ENCODE assay signal across 2 cellular contexts in the genomic region with DNA sequence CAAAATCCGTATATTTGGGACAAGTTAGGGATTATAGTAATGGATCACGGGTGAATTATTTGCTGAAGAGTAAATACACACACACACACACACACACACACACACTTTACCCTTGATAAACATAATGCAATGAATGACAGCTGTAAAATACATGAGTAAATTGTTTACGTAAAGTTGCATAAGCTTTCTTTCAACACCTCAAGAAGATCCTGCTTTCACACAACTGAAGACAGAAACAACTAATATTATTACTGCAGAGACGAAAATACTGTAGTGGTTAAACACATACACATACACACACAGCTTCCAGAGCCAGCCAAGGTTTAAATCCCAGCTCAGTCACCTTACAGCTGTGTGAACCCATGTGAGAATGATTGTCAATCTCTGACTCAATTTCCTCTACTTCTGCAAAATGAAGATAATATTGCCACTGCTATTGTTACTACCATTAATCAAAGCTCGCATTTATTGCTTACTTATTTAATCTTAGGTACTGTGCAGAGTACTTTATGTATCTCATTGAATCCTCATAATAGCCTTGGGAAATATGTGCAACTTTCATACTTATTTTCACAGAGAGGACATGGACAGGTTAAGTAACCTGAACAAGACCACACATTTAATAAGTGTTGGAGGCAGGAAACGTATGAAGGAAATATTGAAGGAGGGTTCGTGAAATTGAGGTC.
A peak's percentile ranks its signal among the peaks of the same experiment; 100 is the strongest.
TF ChIP-seq lines count a peak whose summit lies in the region.

No MANE protein-coding gene starts in this region.

TF ChIP-seq in HepG2, 621 proteins besides CTCF, POLR2A, EP300 and RAD21 (continued from another document and continues in another):
- TF ChIP-seq NR2F6 (IDR thresholded peaks at IDR 0.05), result peak; percentile 42
- TF ChIP-seq NR2F6 (CRISPR knock-in tag; IDR thresholded peaks at IDR 0.05), result no peak
- TF ChIP-seq, protein P1, sequence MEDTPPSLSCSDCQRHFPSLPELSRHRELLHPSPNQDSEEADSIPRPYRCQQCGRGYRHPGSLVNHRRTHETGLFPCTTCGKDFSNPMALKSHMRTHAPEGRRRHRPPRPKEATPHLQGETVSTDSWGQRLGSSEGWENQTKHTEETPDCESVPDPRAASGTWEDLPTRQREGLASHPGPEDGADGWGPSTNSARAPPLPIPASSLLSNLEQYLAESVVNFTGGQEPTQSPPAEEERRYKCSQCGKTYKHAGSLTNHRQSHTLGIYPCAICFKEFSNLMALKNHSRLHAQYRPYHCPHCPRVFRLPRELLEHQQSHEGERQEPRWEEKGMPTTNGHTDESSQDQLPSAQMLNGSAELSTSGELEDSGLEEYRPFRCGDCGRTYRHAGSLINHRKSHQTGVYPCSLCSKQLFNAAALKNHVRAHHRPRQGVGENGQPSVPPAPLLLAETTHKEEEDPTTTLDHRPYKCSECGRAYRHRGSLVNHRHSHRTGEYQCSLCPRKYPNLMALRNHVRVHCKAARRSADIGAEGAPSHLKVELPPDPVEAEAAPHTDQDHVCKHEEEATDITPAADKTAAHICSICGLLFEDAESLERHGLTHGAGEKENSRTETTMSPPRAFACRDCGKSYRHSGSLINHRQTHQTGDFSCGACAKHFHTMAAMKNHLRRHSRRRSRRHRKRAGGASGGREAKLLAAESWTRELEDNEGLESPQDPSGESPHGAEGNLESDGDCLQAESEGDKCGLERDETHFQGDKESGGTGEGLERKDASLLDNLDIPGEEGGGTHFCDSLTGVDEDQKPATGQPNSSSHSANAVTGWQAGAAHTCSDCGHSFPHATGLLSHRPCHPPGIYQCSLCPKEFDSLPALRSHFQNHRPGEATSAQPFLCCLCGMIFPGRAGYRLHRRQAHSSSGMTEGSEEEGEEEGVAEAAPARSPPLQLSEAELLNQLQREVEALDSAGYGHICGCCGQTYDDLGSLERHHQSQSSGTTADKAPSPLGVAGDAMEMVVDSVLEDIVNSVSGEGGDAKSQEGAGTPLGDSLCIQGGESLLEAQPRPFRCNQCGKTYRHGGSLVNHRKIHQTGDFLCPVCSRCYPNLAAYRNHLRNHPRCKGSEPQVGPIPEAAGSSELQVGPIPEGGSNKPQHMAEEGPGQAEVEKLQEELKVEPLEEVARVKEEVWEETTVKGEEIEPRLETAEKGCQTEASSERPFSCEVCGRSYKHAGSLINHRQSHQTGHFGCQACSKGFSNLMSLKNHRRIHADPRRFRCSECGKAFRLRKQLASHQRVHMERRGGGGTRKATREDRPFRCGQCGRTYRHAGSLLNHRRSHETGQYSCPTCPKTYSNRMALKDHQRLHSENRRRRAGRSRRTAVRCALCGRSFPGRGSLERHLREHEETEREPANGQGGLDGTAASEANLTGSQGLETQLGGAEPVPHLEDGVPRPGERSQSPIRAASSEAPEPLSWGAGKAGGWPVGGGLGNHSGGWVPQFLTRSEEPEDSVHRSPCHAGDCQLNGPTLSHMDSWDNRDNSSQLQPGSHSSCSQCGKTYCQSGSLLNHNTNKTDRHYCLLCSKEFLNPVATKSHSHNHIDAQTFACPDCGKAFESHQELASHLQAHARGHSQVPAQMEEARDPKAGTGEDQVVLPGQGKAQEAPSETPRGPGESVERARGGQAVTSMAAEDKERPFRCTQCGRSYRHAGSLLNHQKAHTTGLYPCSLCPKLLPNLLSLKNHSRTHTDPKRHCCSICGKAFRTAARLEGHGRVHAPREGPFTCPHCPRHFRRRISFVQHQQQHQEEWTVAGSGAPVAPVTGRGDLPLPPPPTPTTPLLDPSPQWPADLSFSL (CRISPR knock-in tag; IDR thresholded peaks at IDR 0.05), result peak; percentile 86
- TF ChIP-seq XBP1 (CRISPR knock-in tag; IDR thresholded peaks at IDR 0.05), result no peak
- TF ChIP-seq PAF1 (CRISPR knock-in tag; IDR thresholded peaks at IDR 0.05), result no peak
- peak; percentile 89 for TF ChIP-seq TBX3 (IDR thresholded peaks at IDR 0.05; ENCODE audit: borderline replicate concordance)
- TF ChIP-seq, protein P2, sequence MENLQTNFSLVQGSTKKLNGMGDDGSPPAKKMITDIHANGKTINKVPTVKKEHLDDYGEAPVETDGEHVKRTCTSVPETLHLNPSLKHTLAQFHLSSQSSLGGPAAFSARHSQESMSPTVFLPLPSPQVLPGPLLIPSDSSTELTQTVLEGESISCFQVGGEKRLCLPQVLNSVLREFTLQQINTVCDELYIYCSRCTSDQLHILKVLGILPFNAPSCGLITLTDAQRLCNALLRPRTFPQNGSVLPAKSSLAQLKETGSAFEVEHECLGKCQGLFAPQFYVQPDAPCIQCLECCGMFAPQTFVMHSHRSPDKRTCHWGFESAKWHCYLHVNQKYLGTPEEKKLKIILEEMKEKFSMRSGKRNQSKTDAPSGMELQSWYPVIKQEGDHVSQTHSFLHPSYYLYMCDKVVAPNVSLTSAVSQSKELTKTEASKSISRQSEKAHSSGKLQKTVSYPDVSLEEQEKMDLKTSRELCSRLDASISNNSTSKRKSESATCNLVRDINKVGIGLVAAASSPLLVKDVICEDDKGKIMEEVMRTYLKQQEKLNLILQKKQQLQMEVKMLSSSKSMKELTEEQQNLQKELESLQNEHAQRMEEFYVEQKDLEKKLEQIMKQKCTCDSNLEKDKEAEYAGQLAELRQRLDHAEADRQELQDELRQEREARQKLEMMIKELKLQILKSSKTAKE (CRISPR knock-in tag; IDR thresholded peaks at IDR 0.05; ENCODE audit: borderline replicate concordance), result peak; percentile 27; the same call in 1 of the 2 replicates
- TF ChIP-seq NFRKB (IDR thresholded peaks at IDR 0.05), result no peak
- TF ChIP-seq ZNF382 (CRISPR knock-in tag; IDR thresholded peaks at IDR 0.05; ENCODE audit: borderline replicate concordance), result no peak
- TF ChIP-seq BCL6 (CRISPR knock-in tag; IDR thresholded peaks at IDR 0.05), result peak; percentile 52; the same call in 1 of the 2 replicates
- no peak for TF ChIP-seq HOXA3 (CRISPR knock-in tag; IDR thresholded peaks at IDR 0.05)
- TF ChIP-seq NONO (IDR thresholded peaks at IDR 0.05), result no peak
- peak; percentile 57; the same call in 1 of the 2 replicates for TF ChIP-seq NONO (CRISPR knock-in tag; conservative IDR thresholded peaks at IDR 0.05)
- no peak for TF ChIP-seq ZNF652 (CRISPR knock-in tag; IDR thresholded peaks at IDR 0.05; ENCODE audit: borderline replicate concordance, low read depth)
- TF ChIP-seq, protein P3, sequence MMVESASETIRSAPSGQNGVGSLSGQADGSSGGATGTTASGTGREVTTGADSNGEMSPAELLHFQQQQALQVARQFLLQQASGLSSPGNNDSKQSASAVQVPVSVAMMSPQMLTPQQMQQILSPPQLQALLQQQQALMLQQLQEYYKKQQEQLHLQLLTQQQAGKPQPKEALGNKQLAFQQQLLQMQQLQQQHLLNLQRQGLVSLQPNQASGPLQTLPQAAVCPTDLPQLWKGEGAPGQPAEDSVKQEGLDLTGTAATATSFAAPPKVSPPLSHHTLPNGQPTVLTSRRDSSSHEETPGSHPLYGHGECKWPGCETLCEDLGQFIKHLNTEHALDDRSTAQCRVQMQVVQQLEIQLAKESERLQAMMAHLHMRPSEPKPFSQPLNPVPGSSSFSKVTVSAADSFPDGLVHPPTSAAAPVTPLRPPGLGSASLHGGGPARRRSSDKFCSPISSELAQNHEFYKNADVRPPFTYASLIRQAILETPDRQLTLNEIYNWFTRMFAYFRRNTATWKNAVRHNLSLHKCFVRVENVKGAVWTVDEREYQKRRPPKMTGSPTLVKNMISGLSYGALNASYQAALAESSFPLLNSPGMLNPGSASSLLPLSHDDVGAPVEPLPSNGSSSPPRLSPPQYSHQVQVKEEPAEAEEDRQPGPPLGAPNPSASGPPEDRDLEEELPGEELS (CRISPR knock-in tag; IDR thresholded peaks at IDR 0.05), result peak; percentile 95
- peak; percentile 54 for TF ChIP-seq HNF4A (CRISPR knock-in tag; IDR thresholded peaks at IDR 0.05)
- TF ChIP-seq ZSCAN21 (CRISPR knock-in tag; IDR thresholded peaks at IDR 0.05; ENCODE audit: borderline replicate concordance), result peak; percentile 28; the same call in 1 of the 2 replicates
- peak; percentile 63; the same call in 1 of the 2 replicates for TF ChIP-seq CHD4 (IDR thresholded peaks at IDR 0.05; ENCODE audit: borderline replicate concordance, low read length)
- TF ChIP-seq NCOA2 (CRISPR knock-in tag; IDR thresholded peaks at IDR 0.05), result peak; percentile 86

TF ChIP-seq in GM12878, 131 proteins besides CTCF, POLR2A, EP300 and RAD21 (continued from another document):
- TF ChIP-seq, protein P4, sequence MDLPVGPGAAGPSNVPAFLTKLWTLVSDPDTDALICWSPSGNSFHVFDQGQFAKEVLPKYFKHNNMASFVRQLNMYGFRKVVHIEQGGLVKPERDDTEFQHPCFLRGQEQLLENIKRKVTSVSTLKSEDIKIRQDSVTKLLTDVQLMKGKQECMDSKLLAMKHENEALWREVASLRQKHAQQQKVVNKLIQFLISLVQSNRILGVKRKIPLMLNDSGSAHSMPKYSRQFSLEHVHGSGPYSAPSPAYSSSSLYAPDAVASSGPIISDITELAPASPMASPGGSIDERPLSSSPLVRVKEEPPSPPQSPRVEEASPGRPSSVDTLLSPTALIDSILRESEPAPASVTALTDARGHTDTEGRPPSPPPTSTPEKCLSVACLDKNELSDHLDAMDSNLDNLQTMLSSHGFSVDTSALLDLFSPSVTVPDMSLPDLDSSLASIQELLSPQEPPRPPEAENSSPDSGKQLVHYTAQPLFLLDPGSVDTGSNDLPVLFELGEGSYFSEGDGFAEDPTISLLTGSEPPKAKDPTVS (IDR thresholded peaks at IDR 0.05; ENCODE audit: low read depth, low read length), result no peak
- TF ChIP-seq, protein P5, sequence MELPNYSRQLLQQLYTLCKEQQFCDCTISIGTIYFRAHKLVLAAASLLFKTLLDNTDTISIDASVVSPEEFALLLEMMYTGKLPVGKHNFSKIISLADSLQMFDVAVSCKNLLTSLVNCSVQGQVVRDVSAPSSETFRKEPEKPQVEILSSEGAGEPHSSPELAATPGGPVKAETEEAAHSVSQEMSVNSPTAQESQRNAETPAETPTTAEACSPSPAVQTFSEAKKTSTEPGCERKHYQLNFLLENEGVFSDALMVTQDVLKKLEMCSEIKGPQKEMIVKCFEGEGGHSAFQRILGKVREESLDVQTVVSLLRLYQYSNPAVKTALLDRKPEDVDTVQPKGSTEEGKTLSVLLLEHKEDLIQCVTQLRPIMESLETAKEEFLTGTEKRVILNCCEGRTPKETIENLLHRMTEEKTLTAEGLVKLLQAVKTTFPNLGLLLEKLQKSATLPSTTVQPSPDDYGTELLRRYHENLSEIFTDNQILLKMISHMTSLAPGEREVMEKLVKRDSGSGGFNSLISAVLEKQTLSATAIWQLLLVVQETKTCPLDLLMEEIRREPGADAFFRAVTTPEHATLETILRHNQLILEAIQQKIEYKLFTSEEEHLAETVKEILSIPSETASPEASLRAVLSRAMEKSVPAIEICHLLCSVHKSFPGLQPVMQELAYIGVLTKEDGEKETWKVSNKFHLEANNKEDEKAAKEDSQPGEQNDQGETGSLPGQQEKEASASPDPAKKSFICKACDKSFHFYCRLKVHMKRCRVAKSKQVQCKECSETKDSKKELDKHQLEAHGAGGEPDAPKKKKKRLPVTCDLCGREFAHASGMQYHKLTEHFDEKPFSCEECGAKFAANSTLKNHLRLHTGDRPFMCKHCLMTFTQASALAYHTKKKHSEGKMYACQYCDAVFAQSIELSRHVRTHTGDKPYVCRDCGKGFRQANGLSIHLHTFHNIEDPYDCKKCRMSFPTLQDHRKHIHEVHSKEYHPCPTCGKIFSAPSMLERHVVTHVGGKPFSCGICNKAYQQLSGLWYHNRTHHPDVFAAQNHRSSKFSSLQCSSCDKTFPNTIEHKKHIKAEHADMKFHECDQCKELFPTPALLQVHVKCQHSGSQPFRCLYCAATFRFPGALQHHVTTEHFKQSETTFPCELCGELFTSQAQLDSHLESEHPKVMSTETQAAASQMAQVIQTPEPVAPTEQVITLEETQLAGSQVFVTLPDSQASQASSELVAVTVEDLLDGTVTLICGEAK (IDR thresholded peaks at IDR 0.05; ENCODE audit: borderline replicate concordance), result no peak
- TF ChIP-seq TCF7 (IDR thresholded peaks at IDR 0.05; ENCODE audit: borderline replicate concordance) (no peak), NR2C2 (IDR thresholded peaks at IDR 0.05; ENCODE audit: borderline replicate concordance, control insufficient read depth, insufficient read length, low read depth) (no peak), NR2F1 (conservative IDR thresholded peaks at IDR 0.05) (no peak), BCL11A (IDR thresholded peaks at IDR 0.05; ENCODE audit: low read depth, low read length) (no peak)
